In the genomic region with DNA sequence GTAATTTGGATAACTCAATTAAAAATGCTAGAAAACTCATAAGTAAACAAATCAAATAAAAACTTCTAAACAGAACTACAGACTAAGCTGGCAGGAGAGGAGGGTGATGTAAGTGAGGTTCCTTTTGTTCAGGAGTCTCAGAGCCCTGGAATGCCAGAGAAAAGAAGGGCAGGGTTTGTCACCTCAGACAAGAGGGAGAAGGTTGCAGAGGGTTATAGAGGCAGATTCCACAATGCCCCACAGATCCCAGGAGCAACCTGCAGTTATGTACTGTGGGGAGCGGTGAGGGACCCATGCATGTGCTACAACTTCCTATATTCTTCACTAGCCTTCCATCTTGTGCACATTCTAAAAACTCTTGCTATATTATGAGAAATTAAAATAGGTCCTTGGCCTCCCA, we compare ENCODE assay signal across 22 cellular contexts.
"Had no signal": no experiment of that assay in that cellular context is flagged by ENCODE, and none has a peak within 500 bp of the region (broad histone marks: within the 10 kb centered on the region; RNA-seq: fewer than 3 reads in every experiment).

No MANE protein-coding gene starts in this region.

- ATAC-seq: activated naive CD4-positive, alpha-beta T cell treated with anti-CD3 and anti-CD28 coated beads, Interleukin-2, amount 50 U/mL, for 72 hours; mucosa of descending colon; naive thymus-derived CD4-positive, alpha-beta T cell; pancreas; right lobe of liver had no signal

- H3K27ac Mint-ChIP-seq: activated naive CD4-positive, alpha-beta T cell treated with anti-CD3 and anti-CD28 coated beads, Interleukin-2, amount 50 U/mL, for 72 hours; activated T-helper 1 cell treated with anti-CD3 and anti-CD28 coated beads, Interleukin-12 subunit alpha, Interleukin-12 subunit beta, Interleukin-2, Interleukin-4 antibody, amounts not matched to agents 30 ng/mL and 10 ng/mL and 1 ng/mL, durations not matched to agents 14 hours and 24 hours and 36 hours; type B pancreatic cell had no signal

- H3K36me3 ChIP-seq: left ventricle myocardium inferior, neutrophil, pancreas, right lobe of liver, stomach had no signal

- H3K9me3 ChIP-seq: left ventricle myocardium inferior, mucosa of descending colon, neutrophil, pancreas, right lobe of liver, stomach had no signal

- H3K36me3 Mint-ChIP-seq: type B pancreatic cell had no signal

- H3K4me3 ChIP-seq: left ventricle myocardium inferior, mucosa of descending colon, pancreas, right lobe of liver, smooth muscle cell, stomach had no signal

- DNase-seq: activated CD4-positive, alpha-beta T cell treated with anti-CD3 and anti-CD28 coated beads for 1 hour; activated CD4-positive, alpha-beta T cell treated with anti-CD3 and anti-CD28 coated beads, Interleukin-2, amount 50 U/mL, for 48 hours; activated gamma-delta T cell treated with Interleukin-2 at 50 U/mL for 16 hours; activated T-cell treated with anti-CD3 and anti-CD28 coated beads for 4 hours; dermis blood vessel endothelial cell; effector memory CD4-positive, alpha-beta T cell; hypothalamus; kidney; left ventricle myocardium inferior; mammary epithelial cell; mucosa of descending colon; naive thymus-derived CD4-positive, alpha-beta T cell; pancreas; right lobe of liver; stimulated activated CD4-positive, alpha-beta T cell treated with anti-CD3 and anti-CD28 coated beads, Interleukin-4, amount 100 ng/mL, for 1 hour; stomach had no signal

- H3K4me1 ChIP-seq: left ventricle myocardium inferior, pancreas, right lobe of liver had no signal

- H3K4me2 ChIP-seq: smooth muscle cell had no signal

- H3K4me3 Mint-ChIP-seq: activated T-helper 1 cell treated with anti-CD3 and anti-CD28 coated beads, Interleukin-12 subunit alpha, Interleukin-12 subunit beta, Interleukin-2, Interleukin-4 antibody, amounts not matched to agents 30 ng/mL and 10 ng/mL and 1 ng/mL, durations not matched to agents 14 hours and 24 hours and 36 hours; naive thymus-derived CD4-positive, alpha-beta T cell; type B pancreatic cell had no signal

- H3K27me3 Mint-ChIP-seq: naive thymus-derived CD4-positive, alpha-beta T cell; type B pancreatic cell had no signal

- H3K27ac ChIP-seq: left ventricle myocardium inferior, neutrophil, pancreas, right lobe of liver, stomach, VCaP had no signal

- H3K27me3 ChIP-seq: neutrophil, pancreas, right lobe of liver, stomach had no signal
